In the genomic region with DNA sequence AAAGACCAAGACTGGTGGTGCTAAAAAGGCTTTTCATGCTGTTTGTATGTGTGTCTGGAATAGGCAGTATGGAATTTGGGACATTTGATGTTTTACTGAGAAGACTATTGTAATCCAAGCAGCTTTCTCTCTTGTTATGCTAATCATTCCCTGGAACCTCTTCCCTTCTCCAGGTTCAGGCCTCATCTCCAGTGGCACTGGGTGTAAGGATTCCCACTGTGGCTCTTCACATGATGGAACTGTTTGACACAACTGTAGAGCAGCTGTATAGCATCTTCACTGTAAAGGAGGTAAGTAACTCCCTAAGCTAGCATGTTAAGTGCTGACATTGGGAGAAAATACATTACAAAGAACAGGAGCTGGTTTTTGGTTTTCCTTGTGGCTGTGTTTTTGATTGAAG, we compare ENCODE assay signal across 20 cellular contexts. TPM values are rescaled to one million over a fixed set of nuclear protein-coding genes. Genes with fewer than 3 reads are reported as not detected.
DNase-seq lines count a peak whose midpoint lies in the region; ATAC-seq and TF ChIP-seq lines count a peak whose summit lies in the region.
"Had no signal": no experiment of that assay in that cellular context is flagged by ENCODE, and none has a peak within 500 bp of the region (broad histone marks: within the 10 kb centered on the region; RNA-seq: fewer than 3 reads in every experiment).

No MANE protein-coding gene starts in this region.

- POLR2A ChIA-PET in CD4-positive, alpha-beta T cell (lab: Charles Lee) = no interaction called here
- POLR2A ChIA-PET in CD8-positive, alpha-beta memory T cell (lab: Charles Lee) = no interaction called here

- H3K36me3 ChIP-seq in CD8-positive, alpha-beta memory T cell (ENCODE audit: insufficient read depth, low read length) = peaks cover 39% of the 10 kb centered on the region

- H3K27me3 Mint-ChIP-seq in CD4-positive, alpha-beta T cell = no peaks in the 10 kb centered on the region
- no peaks in the 10 kb centered on the region for H3K27me3 Mint-ChIP-seq in CD8-positive, alpha-beta memory T cell
- no peaks in the 10 kb centered on the region for H3K27me3 Mint-ChIP-seq in activated naive CD8-positive, alpha-beta T cell
- H3K27me3 Mint-ChIP-seq in natural killer cell treated with Interleukin-12 subunit alpha and Interleukin-12 subunit beta and Interleukin-15 and Interleukin-18, amount 100 ng/mL, for 72 hours = no peaks in the 10 kb centered on the region
- H3K27me3 Mint-ChIP-seq: activated B cell treated with CpG ODN at 0.5 μM for 24 hours; activated CD8-positive, alpha-beta memory T cell treated with anti-CD3 and anti-CD28 coated beads, Interleukin-2, amount 10 ng/mL, durations not matched to agents 7 days and 5 days; stimulated activated naive CD8-positive, alpha-beta T cell treated with anti-CD3 and anti-CD28 coated beads, Interleukin-15, amount 100 ng/mL, for 72 hours had no signal

- H3K9me3 ChIP-seq in CD4-positive, alpha-beta T cell (ENCODE audit: control insufficient read depth, low read length) = no peaks in the 10 kb centered on the region
- no peaks in the 10 kb centered on the region for H3K9me3 ChIP-seq in CD8-positive, alpha-beta memory T cell (ENCODE audit: low read length)
- H3K9me3 ChIP-seq: esophagus squamous epithelium, prostate gland, tibial nerve had no signal

- no peaks in the 10 kb centered on the region for H3K27me3 ChIP-seq in CD4-positive, alpha-beta T cell (ENCODE audit: control insufficient read depth, insufficient read depth, low read length)
- no peaks in the 10 kb centered on the region for H3K27me3 ChIP-seq in CD8-positive, alpha-beta memory T cell (ENCODE audit: insufficient read depth, low read length, poor library complexity, severe bottlenecking)
- H3K27me3 ChIP-seq: esophagus squamous epithelium, tibial nerve had no signal

- CTCF ChIA-PET in CD4-positive, alpha-beta T cell (lab: Charles Lee) = interaction anchor here (0.5 kb wide), 1 partner anchor 1511 kb away, joined by 3 read pairs; no protein-coding TSS in a partner anchor
- CTCF ChIA-PET in CD8-positive, alpha-beta memory T cell (lab: Charles Lee) = no interaction called here

- no peak overlapping the region for H3K4me3 Mint-ChIP-seq in CD4-positive, alpha-beta T cell
- peak overlapping the region in 1 of 7 donors; percentile 0 for H3K4me3 Mint-ChIP-seq in CD8-positive, alpha-beta memory T cell
- H3K4me3 Mint-ChIP-seq in activated naive CD8-positive, alpha-beta T cell = no peak overlapping the region
- H3K4me3 Mint-ChIP-seq in natural killer cell treated with Interleukin-12 subunit alpha and Interleukin-12 subunit beta and Interleukin-15 and Interleukin-18, amount 100 ng/mL, for 72 hours = no peak overlapping the region
- H3K4me3 Mint-ChIP-seq: activated B cell treated with CpG ODN at 0.5 μM for 24 hours; activated CD8-positive, alpha-beta memory T cell treated with anti-CD3 and anti-CD28 coated beads, Interleukin-2, amount 10 ng/mL, durations not matched to agents 7 days and 5 days; stimulated activated naive CD8-positive, alpha-beta T cell treated with anti-CD3 and anti-CD28 coated beads, Interleukin-15, amount 100 ng/mL, for 72 hours had no signal

- H3K36me3 Mint-ChIP-seq in CD4-positive, alpha-beta T cell (ENCODE audit: low read depth) = peaks cover 99% of the 10 kb centered on the region
- peaks cover 0 to 96% (median 31%) of the 10 kb centered on the region in 3 donors for H3K36me3 Mint-ChIP-seq in CD8-positive, alpha-beta memory T cell
- peaks cover 12% of the 10 kb centered on the region for H3K36me3 Mint-ChIP-seq in activated naive CD8-positive, alpha-beta T cell
- H3K36me3 Mint-ChIP-seq in natural killer cell treated with Interleukin-12 subunit alpha and Interleukin-12 subunit beta and Interleukin-15 and Interleukin-18, amount 100 ng/mL, for 72 hours = peaks cover 67% of the 10 kb centered on the region

- H3K4me1 Mint-ChIP-seq in CD4-positive, alpha-beta T cell (ENCODE audit: low read depth) = peaks cover 55% of the 10 kb centered on the region
- peaks cover 38 to 47% (median 46%) of the 10 kb centered on the region in 3 donors for H3K4me1 Mint-ChIP-seq in CD8-positive, alpha-beta memory T cell
- H3K4me1 Mint-ChIP-seq in activated naive CD8-positive, alpha-beta T cell (ENCODE audit: low read depth) = peaks cover 39% of the 10 kb centered on the region
- H3K4me1 Mint-ChIP-seq in natural killer cell treated with Interleukin-12 subunit alpha and Interleukin-12 subunit beta and Interleukin-15 and Interleukin-18, amount 100 ng/mL, for 72 hours (ENCODE audit: low read depth in 2 of 2) = peaks cover 36 to 44% of the 10 kb centered on the region in 2 donors

- H3K4me3 ChIP-seq in CD8-positive, alpha-beta memory T cell (ENCODE audit: low read length) = no peak overlapping the region
- H3K4me3 ChIP-seq: esophagus squamous epithelium, prostate gland, SK-N-MC, tibial nerve had no signal

- H3K27ac ChIP-seq in CD4-positive, alpha-beta T cell (ENCODE audit: low read depth, low read length) = no peak overlapping the region
- no peak overlapping the region for H3K27ac ChIP-seq in CD8-positive, alpha-beta memory T cell (ENCODE audit: low read depth, low read length)
- H3K27ac ChIP-seq: esophagus squamous epithelium, prostate gland, SK-N-MC, tibial nerve had no signal

- DNase-seq in CD4-positive, alpha-beta T cell = no peak
- no peak for DNase-seq in CD8-positive, alpha-beta memory T cell
- no peak for DNase-seq in natural killer cell treated with Interleukin-12 subunit alpha and Interleukin-12 subunit beta and Interleukin-15 and Interleukin-18, amount 100 ng/mL, for 72 hours (ENCODE audit: low spot score)
- no peak for DNase-seq in NCI-H2029 (lab: John Stamatoyannopoulos, UW)
- no peak for DNase-seq in left colon
- DNase-seq in activated CD4-positive, alpha-beta T cell treated with anti-CD3 and anti-CD28 coated beads for 1 hour = no peak
- DNase-seq: activated B cell treated with CpG ODN at 0.5 μM for 24 hours; activated CD8-positive, alpha-beta memory T cell treated with anti-CD3 and anti-CD28 coated beads, Interleukin-2, amount 10 ng/mL, durations not matched to agents 7 days and 5 days; activated effector memory CD4-positive, alpha-beta T cell treated with anti-CD3 and anti-CD28 coated beads, Interleukin-2, amount 50 U/mL, for 16 hours; effector CD8-positive, alpha-beta T cell; esophagus squamous epithelium; mesenchymal stem cell; NCI-H1417 treated with DMSO at 0.1 percent for 48 hours; NCI-H526 treated with DMSO at 0.1 percent for 48 hours; stimulated activated CD4-positive, alpha-beta T cell treated with anti-CD3 and anti-CD28 coated beads, Interleukin-2, amount 100 ng/mL, for 24 hours; stimulated activated naive CD8-positive, alpha-beta T cell treated with anti-CD3 and anti-CD28 coated beads, Interleukin-15, amount 100 ng/mL, for 72 hours had no signal

- H3K4me1 ChIP-seq in CD8-positive, alpha-beta memory T cell (ENCODE audit: insufficient read depth, low read length) = peaks cover 23% of the 10 kb centered on the region

- no peak for TF ChIP-seq CTCF in CD4-positive, alpha-beta T cell (IDR thresholded peaks at IDR 0.05)

- peak overlapping the region; percentile 58 for H3K27ac Mint-ChIP-seq in CD4-positive, alpha-beta T cell
- peak overlapping the region in 6 of 8 donors; percentile 10 to 85 (median 62) for H3K27ac Mint-ChIP-seq in CD8-positive, alpha-beta memory T cell
- H3K27ac Mint-ChIP-seq in activated naive CD8-positive, alpha-beta T cell = peak overlapping the region; percentile 59
- H3K27ac Mint-ChIP-seq in natural killer cell treated with Interleukin-12 subunit alpha and Interleukin-12 subunit beta and Interleukin-15 and Interleukin-18, amount 100 ng/mL, for 72 hours = peak overlapping the region; percentile 12 to 19
- H3K27ac Mint-ChIP-seq: activated B cell treated with CpG ODN at 0.5 μM for 24 hours; activated CD8-positive, alpha-beta memory T cell treated with anti-CD3 and anti-CD28 coated beads, Interleukin-2, amount 10 ng/mL, durations not matched to agents 7 days and 5 days had no signal

- H3K9me3 Mint-ChIP-seq in CD4-positive, alpha-beta T cell = no peaks in the 10 kb centered on the region
- H3K9me3 Mint-ChIP-seq in CD8-positive, alpha-beta memory T cell = no peaks in the 10 kb centered on the region
- H3K9me3 Mint-ChIP-seq in activated naive CD8-positive, alpha-beta T cell (ENCODE audit: low read depth) = no peaks in the 10 kb centered on the region
- no peaks in the 10 kb centered on the region for H3K9me3 Mint-ChIP-seq in natural killer cell treated with Interleukin-12 subunit alpha and Interleukin-12 subunit beta and Interleukin-15 and Interleukin-18, amount 100 ng/mL, for 72 hours
- H3K9me3 Mint-ChIP-seq: activated B cell treated with CpG ODN at 0.5 μM for 24 hours; stimulated activated naive CD8-positive, alpha-beta T cell treated with anti-CD3 and anti-CD28 coated beads, Interleukin-15, amount 100 ng/mL, for 72 hours had no signal

- intact Hi-C loops in CD4-positive, alpha-beta T cell (cut with DNase I, micrococcal nuclease) = no loop called here
- intact Hi-C loops in left colon (cut with DNase I, micrococcal nuclease) = no loop called here

- no peak for ATAC-seq in CD4-positive, alpha-beta T cell (ENCODE audit: poor library complexity)
- ATAC-seq in natural killer cell treated with Interleukin-12 subunit alpha and Interleukin-12 subunit beta and Interleukin-15 and Interleukin-18, amount 100 ng/mL, for 72 hours = no peak
- no peak for ATAC-seq in left colon
- ATAC-seq: activated CD8-positive, alpha-beta memory T cell treated with anti-CD3 and anti-CD28 coated beads, Interleukin-2, amount 10 ng/mL, durations not matched to agents 7 days and 5 days; stimulated activated naive CD8-positive, alpha-beta T cell treated with anti-CD3 and anti-CD28 coated beads, Interleukin-15, amount 100 ng/mL, for 72 hours had no signal

RNA-seq across cellular contexts. Expression of a gene that starts 23.3 kb away (rescaled TPM):
- total RNA-seq in CD4-positive, alpha-beta T cell = 1 to 10 TPM; 1.7 to 2.0 TPM
- total RNA-seq in CD8-positive, alpha-beta memory T cell = 10 to 100 TPM; 12.5 to 14.1 TPM
- 46.6 TPM for polyA plus RNA-seq in CD8-positive, alpha-beta memory T cell
- 10 to 100 TPM in 1 of 2 donors, 1 to 10 TPM in 1; 8.3 to 10.4 TPM for total RNA-seq in natural killer cell treated with Interleukin-12 subunit alpha and Interleukin-12 subunit beta and Interleukin-15 and Interleukin-18, amount 100 ng/mL, for 72 hours
- 1 to 10 TPM; 2.0 to 2.2 TPM for total RNA-seq in left colon
